In the genomic region with DNA sequence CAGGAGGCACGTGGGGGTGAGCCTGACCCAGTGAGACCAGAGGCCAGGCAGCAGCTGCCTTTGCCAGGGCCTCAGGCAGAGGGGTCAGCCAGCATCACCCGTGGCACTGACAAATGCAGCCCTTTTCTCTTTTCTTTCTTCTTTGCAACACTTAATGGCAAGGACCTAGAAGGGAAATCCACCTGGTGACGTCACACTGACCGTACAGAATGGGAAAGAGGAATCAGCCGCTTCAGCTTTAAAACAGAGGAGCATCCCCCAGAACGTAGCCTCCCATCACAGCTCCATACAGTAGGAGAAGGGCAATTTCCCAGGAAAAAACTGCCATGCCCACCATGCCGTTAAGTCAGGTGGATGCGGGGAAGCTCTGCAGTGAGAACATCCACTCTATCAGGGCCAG, we compare ENCODE assay signal across 6 cellular contexts.
"Had no signal": no experiment of that assay in that cellular context is flagged by ENCODE, and none has a peak within 500 bp of the region (broad histone marks: within the 10 kb centered on the region; RNA-seq: fewer than 3 reads in every experiment).

No MANE protein-coding gene starts in this region.

- H3K4me3 ChIP-seq: GM23338, HAP-1 had no signal

- H3K4me1 Mint-ChIP-seq: GM23338, IgD-negative memory B cell had no signal

- H3K27me3 Mint-ChIP-seq: IgD-negative memory B cell had no signal

- H3K36me3 ChIP-seq: HAP-1 had no signal

- FAIRE-seq: HTR-8/SVneo had no signal

- H3K4me1 ChIP-seq: HAP-1 had no signal

- H3K4me3 Mint-ChIP-seq: GM23338, HFFc6 had no signal

- H3K36me3 Mint-ChIP-seq: IgD-negative memory B cell had no signal

- DNase-seq: HFFc6 had no signal

- H3K9me3 ChIP-seq: HAP-1 had no signal

- H3K27ac Mint-ChIP-seq: GM23338, HFFc6, IgD-negative memory B cell had no signal

- H3K4me2 ChIP-seq: GM23338 had no signal

- H2AFZ ChIP-seq: GM23338 had no signal

- ATAC-seq: GM23338, HCT116 had no signal
